1 cellular context compared by ENCODE assay signal in the genomic region with DNA sequence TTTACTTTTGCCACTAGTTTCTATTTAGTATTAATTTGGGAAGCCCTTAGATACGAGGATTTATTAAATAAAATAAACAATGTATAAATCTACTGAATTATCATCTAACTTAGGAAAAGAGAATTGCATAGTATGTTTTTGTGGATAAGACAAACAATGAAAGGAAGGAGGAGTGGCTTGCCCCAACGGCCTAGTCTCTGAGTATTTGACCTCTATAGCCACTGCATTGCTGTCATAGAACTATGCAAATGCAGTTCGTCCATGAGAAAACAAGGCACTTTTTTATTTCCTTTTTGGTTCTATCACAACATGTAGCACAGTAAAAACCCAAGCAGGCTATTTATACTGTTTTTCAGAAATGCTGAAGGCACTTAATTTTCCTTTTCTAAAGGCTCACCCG.
TF ChIP-seq lines count a peak whose summit lies in the region.

No MANE protein-coding gene starts in this region.

TF ChIP-seq in HepG2, 621 proteins besides CTCF, POLR2A, EP300 and RAD21 (continued from another document):
- TF ChIP-seq, protein P1, sequence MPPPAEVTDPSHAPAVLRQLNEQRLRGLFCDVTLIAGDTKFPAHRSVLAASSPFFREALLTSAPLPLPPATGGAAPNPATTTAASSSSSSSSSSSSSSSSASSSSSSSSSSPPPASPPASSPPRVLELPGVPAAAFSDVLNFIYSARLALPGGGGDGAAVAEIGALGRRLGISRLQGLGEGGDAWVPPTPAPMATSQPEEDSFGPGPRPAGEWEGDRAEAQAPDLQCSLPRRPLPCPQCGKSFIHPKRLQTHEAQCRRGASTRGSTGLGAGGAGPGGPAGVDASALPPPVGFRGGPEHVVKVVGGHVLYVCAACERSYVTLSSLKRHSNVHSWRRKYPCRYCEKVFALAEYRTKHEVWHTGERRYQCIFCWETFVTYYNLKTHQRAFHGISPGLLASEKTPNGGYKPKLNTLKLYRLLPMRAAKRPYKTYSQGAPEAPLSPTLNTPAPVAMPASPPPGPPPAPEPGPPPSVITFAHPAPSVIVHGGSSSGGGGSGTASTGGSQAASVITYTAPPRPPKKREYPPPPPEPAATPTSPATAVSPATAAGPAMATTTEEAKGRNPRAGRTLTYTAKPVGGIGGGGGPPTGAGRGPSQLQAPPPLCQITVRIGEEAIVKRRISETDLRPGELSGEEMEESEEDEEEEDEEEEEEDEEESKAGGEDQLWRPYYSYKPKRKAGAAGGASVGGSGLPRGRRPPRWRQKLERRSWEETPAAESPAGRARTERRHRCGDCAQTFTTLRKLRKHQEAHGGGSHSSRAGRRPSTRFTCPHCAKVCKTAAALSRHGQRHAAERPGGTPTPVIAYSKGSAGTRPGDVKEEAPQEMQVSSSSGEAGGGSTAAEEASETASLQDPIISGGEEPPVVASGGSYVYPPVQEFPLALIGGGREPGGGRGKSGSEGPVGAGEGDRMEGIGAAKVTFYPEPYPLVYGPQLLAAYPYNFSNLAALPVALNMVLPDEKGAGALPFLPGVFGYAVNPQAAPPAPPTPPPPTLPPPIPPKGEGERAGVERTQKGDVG (CRISPR knock-in tag; IDR thresholded peaks at IDR 0.05; ENCODE audit: borderline replicate concordance) = no peak
- TF ChIP-seq BRCA1 (CRISPR knock-in tag; IDR thresholded peaks at IDR 0.05) (no peak), IKZF4 (CRISPR knock-in tag; IDR thresholded peaks at IDR 0.05; ENCODE audit: borderline replicate concordance, low read depth, not compliant biosample characterization) (no peak)
